Comparison of ENCODE assay signal across 17 cellular contexts in genomic region chr7:154767821-154768415, GRCh38.
"Had no signal": no experiment of that assay in that cellular context is flagged by ENCODE, and none has a peak within 500 bp of the region (broad histone marks: within the 10 kb centered on the region; RNA-seq: fewer than 3 reads in every experiment).

No MANE protein-coding gene starts in this region.

- H3K27ac ChIP-seq: brain microvascular endothelial cell, foreskin keratinocyte, prostate gland, right lobe of liver had no signal

- H3K4me2 ChIP-seq: smooth muscle cell had no signal

- H3K9me3 ChIP-seq: prostate gland, right lobe of liver had no signal

- H3K36me3 ChIP-seq: brain microvascular endothelial cell, prostate gland, right lobe of liver had no signal

- H3K27me3 ChIP-seq: brain microvascular endothelial cell, foreskin keratinocyte, right lobe of liver had no signal

- ATAC-seq: activated CD4-positive, alpha-beta T cell treated with anti-CD3 and anti-CD28 coated beads for 36 hours; activated CD8-positive, alpha-beta T cell treated with anti-CD3 and anti-CD28 coated beads for 36 hours; activated T-cell treated with anti-CD3 and anti-CD28 coated beads, Interleukin-2, amount 50 U/mL, for 4 hours; effector memory CD8-positive, alpha-beta T cell had no signal

- H3K4me1 ChIP-seq: foreskin keratinocyte, prostate gland, right lobe of liver had no signal

- DNase-seq: activated CD4-positive, alpha-beta T cell treated with anti-CD3 and anti-CD28 coated beads for 36 hours; activated CD8-positive, alpha-beta T cell treated with anti-CD3 and anti-CD28 coated beads for 36 hours; activated effector memory CD4-positive, alpha-beta T cell treated with anti-CD3 and anti-CD28 coated beads, Interleukin-2, amount 50 U/mL, for 16 hours; activated T-cell treated with anti-CD3 and anti-CD28 coated beads, Interleukin-2, amount 50 U/mL, for 4 hours; amniotic stem cell; brain microvascular endothelial cell; effector memory CD8-positive, alpha-beta T cell; glutamatergic neuron; nephron progenitor cell; right lobe of liver; stimulated activated CD4-positive, alpha-beta T cell treated with anti-CD3 and anti-CD28 coated beads, Interleukin-4, amount 100 ng/mL, for 4 hours; stimulated activated CD8-positive, alpha-beta memory T cell treated with anti-CD3 and anti-CD28 coated beads, Interleukin-4, amount 100 ng/mL, for 48 hours; stimulated activated naive CD4-positive, alpha-beta T cell treated with Interleukin-2 at 50 U/mL for 16 hours; trophoblast cell had no signal

- H3K4me3 ChIP-seq: prostate gland, right lobe of liver, smooth muscle cell had no signal
